In genomic region chr5:132526290-132526973, GRCh38 we compare ENCODE assay signal across 8 cellular contexts. TPM values are rescaled to one million over a fixed set of nuclear protein-coding genes. Genes with fewer than 3 reads are reported as not detected.
A peak's percentile ranks its signal among the peaks of the same experiment; 100 is the strongest.
DNase-seq lines count a peak whose midpoint lies in the region; ATAC-seq and TF ChIP-seq lines count a peak whose summit lies in the region.

No MANE protein-coding gene starts in this region.

- TF ChIP-seq CTCF in LNCaP clone FGC (IDR thresholded peaks at IDR 0.05; ENCODE audit: control insufficient read depth, extremely low read depth, insufficient read depth) (peak; percentile 70), body of pancreas (IDR thresholded peaks at IDR 0.05) (peak; percentile 68 to 87 (median 82))

- peak; percentile 11 to 61 (median 52) for DNase-seq in CD4-positive, CD25-positive, alpha-beta regulatory T cell
- DNase-seq in GM19238 (ENCODE audit: insufficient read length, low spot score): peak; percentile 14
- DNase-seq in LNCaP clone FGC (ENCODE audit: low read depth): peak; percentile 19
- peak; percentile 38 to 58 (median 52) for DNase-seq in body of pancreas
- DNase-seq in iPS-NIHi7 (ENCODE audit: extremely low spot score): peak; percentile 77
- DNase-seq in stimulated activated CD4-positive, alpha-beta T cell treated with anti-CD3 and anti-CD28 coated beads, Interleukin-1b, Interleukin-23, amount 100 ng/mL, for 48 hours: peak; percentile 8

- no peak overlapping the region for H3K27ac ChIP-seq in CD4-positive, CD25-positive, alpha-beta regulatory T cell (ENCODE audit: insufficient read depth, low read length, poor library complexity, severe bottlenecking)
- H3K27ac ChIP-seq in body of pancreas: no peak overlapping the region

- no peaks in the 10 kb centered on the region for H3K9me3 ChIP-seq in CD4-positive, CD25-positive, alpha-beta regulatory T cell (ENCODE audit: control insufficient read depth in 2 of 2, low read length in 2 of 2)
- no peaks in the 10 kb centered on the region for H3K9me3 ChIP-seq in body of pancreas

- peaks cover 6 to 13% (median 6%) of the 10 kb centered on the region in 4 donors for H3K4me1 Mint-ChIP-seq in CD4-positive, CD25-positive, alpha-beta regulatory T cell

- H3K9me3 Mint-ChIP-seq in CD4-positive, CD25-positive, alpha-beta regulatory T cell: peaks cover 0 to 4% (median 0%) of the 10 kb centered on the region in 7 donors

- 14 to 33% methylated on average over 7 to 10 of the region's 11 CpGs for WGBS in body of pancreas, 2 donors

- no peak overlapping the region for H3K4me3 Mint-ChIP-seq in CD4-positive, CD25-positive, alpha-beta regulatory T cell

- H3K27me3 Mint-ChIP-seq in CD4-positive, CD25-positive, alpha-beta regulatory T cell: peaks cover 24% of the 10 kb centered on the region

- no peaks in the 10 kb centered on the region for H3K36me3 Mint-ChIP-seq in CD4-positive, CD25-positive, alpha-beta regulatory T cell

- H3K4me3 ChIP-seq in CD4-positive, CD25-positive, alpha-beta regulatory T cell (ENCODE audit: low read depth, low read length): no peak overlapping the region
- H3K4me3 ChIP-seq in LNCaP clone FGC (ENCODE audit: low read depth, low read length) (no peak overlapping the region), body of pancreas (no peak overlapping the region)

- ATAC-seq in CD4-positive, CD25-positive, alpha-beta regulatory T cell (ENCODE audit: low read depth in 2 of 2): peak; percentile 57 to 58
- peak; percentile 97 for ATAC-seq in SK-N-SH treated with all-trans-retinoic acid at 6 μM for 48 hours
- peak; percentile 90 for ATAC-seq in body of pancreas
- no peak for ATAC-seq in HG03439 (IDR thresholded peaks at IDR 0.05; ENCODE audit: unreplicated experiment)

- no peak overlapping the region for H3K27ac Mint-ChIP-seq in CD4-positive, CD25-positive, alpha-beta regulatory T cell

- no peaks in the 10 kb centered on the region for H3K27me3 ChIP-seq in CD4-positive, CD25-positive, alpha-beta regulatory T cell (ENCODE audit: control insufficient read depth, insufficient read depth, low read length)
- no peaks in the 10 kb centered on the region for H3K27me3 ChIP-seq in body of pancreas

- peaks cover 6% of the 10 kb centered on the region for H3K4me1 ChIP-seq in CD4-positive, CD25-positive, alpha-beta regulatory T cell (ENCODE audit: control insufficient read depth, insufficient read depth, low read length, poor library complexity, severe bottlenecking)
- no peaks in the 10 kb centered on the region for H3K4me1 ChIP-seq in body of pancreas

- TF ChIP-seq POLR2A in body of pancreas (IDR thresholded peaks at IDR 0.05): no peak

- no peaks in the 10 kb centered on the region for H3K36me3 ChIP-seq in CD4-positive, CD25-positive, alpha-beta regulatory T cell (ENCODE audit: control insufficient read depth, insufficient read depth, low read length)
- H3K36me3 ChIP-seq in body of pancreas (replicated peaks in 1 of 2; ENCODE audit: insufficient read depth in 1 of 2, low read depth in 2 of 2): no peaks in the 10 kb centered on the region

- intact Hi-C loops in body of pancreas (cut with DNase I): no loop called here

TF ChIP-seq in SK-N-SH treated with all-trans-retinoic acid at 6 μM for 48 hours, 23 proteins besides CTCF, POLR2A, EP300 and RAD21:
- TF ChIP-seq ISL1 (CRISPR knock-in tag; IDR thresholded peaks at IDR 0.05): no peak
- TF ChIP-seq TOX (CRISPR knock-in tag; IDR thresholded peaks at IDR 0.05; ENCODE audit: borderline replicate concordance): no peak
- no peak for TF ChIP-seq ZNF565 (CRISPR knock-in tag; conservative IDR thresholded peaks at IDR 0.05; ENCODE audit: low read depth)
- TF ChIP-seq CSRNP3 (CRISPR knock-in tag; IDR thresholded peaks at IDR 0.05): no peak
- TF ChIP-seq PATZ1 (CRISPR knock-in tag; IDR thresholded peaks at IDR 0.05; ENCODE audit: borderline replicate concordance): no peak
- TF ChIP-seq ZFP3 (CRISPR knock-in tag; IDR thresholded peaks at IDR 0.05): no peak
- TF ChIP-seq CSDC2 (CRISPR knock-in tag; IDR thresholded peaks at IDR 0.05): no peak
- TF ChIP-seq ESRRG (CRISPR knock-in tag; IDR thresholded peaks at IDR 0.05): no peak
- no peak for TF ChIP-seq ZFP30 (CRISPR knock-in tag; IDR thresholded peaks at IDR 0.05)
- TF ChIP-seq ZNF8 (CRISPR knock-in tag; IDR thresholded peaks at IDR 0.05): no peak
- no peak for TF ChIP-seq BACH2 (CRISPR knock-in tag; IDR thresholded peaks at IDR 0.05; ENCODE audit: borderline replicate concordance)
- TF ChIP-seq RARB (CRISPR knock-in tag; IDR thresholded peaks at IDR 0.05): no peak
- TF ChIP-seq CREB5 (CRISPR knock-in tag; IDR thresholded peaks at IDR 0.05; ENCODE audit: low read depth): no peak

RNA-seq across cellular contexts. Expression of gene IL5, which starts 16.9 kb away (rescaled TPM):
- total RNA-seq in CD4-positive, CD25-positive, alpha-beta regulatory T cell: not detected
- not detected for polyA plus RNA-seq in CD4-positive, CD25-positive, alpha-beta regulatory T cell
- total RNA-seq in body of pancreas: not detected

RNA-seq across cellular contexts. Expression of gene RAD50, which starts 30.3 kb away (rescaled TPM):
- 17.8 TPM for total RNA-seq in CD4-positive, CD25-positive, alpha-beta regulatory T cell
- polyA plus RNA-seq in CD4-positive, CD25-positive, alpha-beta regulatory T cell: 10 to 100 TPM; 10.8 to 14.2 (median 12.8) TPM
- 10 to 100 TPM; 18.7 to 42.5 TPM for total RNA-seq in body of pancreas

RNA-seq across cellular contexts. Expression of gene IRF1, which starts 35.9 kb away (rescaled TPM):
- 924 TPM for total RNA-seq in CD4-positive, CD25-positive, alpha-beta regulatory T cell
- 100 to 1,000 TPM; 160 to 202 (median 190) TPM for polyA plus RNA-seq in CD4-positive, CD25-positive, alpha-beta regulatory T cell
- 10 to 100 TPM; 12.2 to 15.5 TPM for total RNA-seq in body of pancreas

Comparison
In these comparisons a context has a peak if more than half of its experiments do, and no peak if none do; other contexts are left out.
1. DNase-seq: peak in every context shown above with its lines; median percentile 77 in iPS-NIHi7; 52 in CD4-positive, CD25-positive, alpha-beta regulatory T cell; 52 in body of pancreas; 19 in LNCaP clone FGC; 14 in GM19238; 8 in stimulated activated CD4-positive, alpha-beta T cell treated with anti-CD3 and anti-CD28 coated beads, Interleukin-1b, Interleukin-23, amount 100 ng/mL, for 48 hours.
2. RNA of gene IRF1, which starts 35.9 kb away (total RNA-seq): 924 TPM in CD4-positive, CD25-positive, alpha-beta regulatory T cell (single experiment); 12.2 to 15.5 TPM in body of pancreas; every median in the first group is over 10 times any median in the second.